12 cellular contexts compared by ENCODE assay signal in the genomic region with DNA sequence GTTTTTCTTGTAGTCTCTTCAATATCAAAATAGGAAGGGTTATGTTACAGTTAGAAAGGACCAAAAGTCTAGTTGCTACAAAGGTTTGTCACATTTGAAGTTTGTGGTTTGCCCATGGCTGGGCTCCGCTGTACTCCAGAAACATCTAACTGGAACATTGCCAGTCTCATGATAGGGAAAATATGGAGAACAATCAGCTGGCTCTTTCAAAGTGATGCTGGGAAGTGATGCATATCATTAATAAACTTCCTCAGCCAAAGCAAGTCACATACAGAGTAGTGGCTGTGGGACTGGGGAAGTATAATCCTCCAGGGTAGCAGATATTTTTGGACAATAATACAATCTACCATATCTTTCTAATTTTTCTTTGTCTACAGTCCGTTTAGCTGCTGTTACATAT. TPM values are rescaled to one million over a fixed set of nuclear protein-coding genes. Genes with fewer than 3 reads are reported as not detected.
DNase-seq lines count a peak whose midpoint lies in the region; ATAC-seq and TF ChIP-seq lines count a peak whose summit lies in the region.
"Had no signal": no experiment of that assay in that cellular context is flagged by ENCODE, and none has a peak within 500 bp of the region (broad histone marks: within the 10 kb centered on the region; RNA-seq: fewer than 3 reads in every experiment).

No MANE protein-coding gene starts in this region.

- TF ChIP-seq CTCF in VCaP (conservative IDR thresholded peaks at IDR 0.05): no peak
- no peak for TF ChIP-seq CTCF in left lung (IDR thresholded peaks at IDR 0.05)

- H3K9me3 ChIP-seq in left lung: no peaks in the 10 kb centered on the region
- H3K9me3 ChIP-seq: heart right ventricle had no signal

- H3K4me3 ChIP-seq in left lung: no peak overlapping the region
- H3K4me3 ChIP-seq: heart right ventricle had no signal

- H3K4me1 ChIP-seq in left lung: peaks cover 0 to 5% of the 10 kb centered on the region in 2 donors

- no peaks in the 10 kb centered on the region for H3K27me3 ChIP-seq in left lung
- H3K27me3 ChIP-seq: heart right ventricle had no signal

- peak overlapping the region; percentile 11; the same call in 1 of the 2 replicates for H3K27ac ChIP-seq in VCaP
- peak overlapping the region; percentile 15 to 27 for H3K27ac ChIP-seq in left lung
- H3K27ac ChIP-seq: epithelial cell of prostate, heart right ventricle, WERI-Rb-1 had no signal

- no peak for ATAC-seq in left lung
- ATAC-seq in GM18870 (IDR thresholded peaks at IDR 0.05; ENCODE audit: unreplicated experiment): no peak
- no peak for ATAC-seq in HG03460 (IDR thresholded peaks at IDR 0.05; ENCODE audit: unreplicated experiment)
- ATAC-seq: activated CD8-positive, alpha-beta T cell treated with anti-CD3 and anti-CD28 coated beads, Interleukin-2, amount 10 ng/mL, durations not matched to agents 7 days and 5 days had no signal

- H3K36me3 ChIP-seq in left lung: peaks cover 10 to 50% of the 10 kb centered on the region in 2 donors

- peak; percentile 39 for DNase-seq in DMS79 treated with DMSO at 0.1 percent for 48 hours (lab: John Stamatoyannopoulos, UW)
- DNase-seq in left lung: no peak
- DNase-seq in NCI-H2196 (lab: John Stamatoyannopoulos, UW; ENCODE audit: unreplicated experiment): no peak
- DNase-seq: activated CD8-positive, alpha-beta T cell treated with anti-CD3 and anti-CD28 coated beads, Interleukin-2, amount 10 ng/mL, durations not matched to agents 7 days and 5 days; amygdala; heart right ventricle; T-helper 1 cell; WERI-Rb-1 had no signal

- intact Hi-C loops in left lung (cut with DNase I): no loop called here

RNA-seq across cellular contexts. Expression of gene BTF3, which starts 8.8 kb away (rescaled TPM):
- total RNA-seq in left lung: 100 to 1,000 TPM; 353 to 421 TPM

RNA-seq across cellular contexts. Expression of gene ANKRA2, which starts 58.4 kb away (rescaled TPM):
- 10 to 100 TPM; 11.9 to 13.8 TPM for total RNA-seq in left lung

RNA-seq across cellular contexts. Expression of gene UTP15, which starts 58.5 kb away (rescaled TPM):
- total RNA-seq in left lung: 10 to 100 TPM; 10.9 to 15.8 TPM

RNA-seq across cellular contexts. Expression of gene FOXD1, which starts 58.5 kb away (rescaled TPM):
- under 1 TPM; 0.10 to 0.29 TPM for total RNA-seq in left lung
